ENCODE assay signal across 21 cellular contexts in the genomic region with DNA sequence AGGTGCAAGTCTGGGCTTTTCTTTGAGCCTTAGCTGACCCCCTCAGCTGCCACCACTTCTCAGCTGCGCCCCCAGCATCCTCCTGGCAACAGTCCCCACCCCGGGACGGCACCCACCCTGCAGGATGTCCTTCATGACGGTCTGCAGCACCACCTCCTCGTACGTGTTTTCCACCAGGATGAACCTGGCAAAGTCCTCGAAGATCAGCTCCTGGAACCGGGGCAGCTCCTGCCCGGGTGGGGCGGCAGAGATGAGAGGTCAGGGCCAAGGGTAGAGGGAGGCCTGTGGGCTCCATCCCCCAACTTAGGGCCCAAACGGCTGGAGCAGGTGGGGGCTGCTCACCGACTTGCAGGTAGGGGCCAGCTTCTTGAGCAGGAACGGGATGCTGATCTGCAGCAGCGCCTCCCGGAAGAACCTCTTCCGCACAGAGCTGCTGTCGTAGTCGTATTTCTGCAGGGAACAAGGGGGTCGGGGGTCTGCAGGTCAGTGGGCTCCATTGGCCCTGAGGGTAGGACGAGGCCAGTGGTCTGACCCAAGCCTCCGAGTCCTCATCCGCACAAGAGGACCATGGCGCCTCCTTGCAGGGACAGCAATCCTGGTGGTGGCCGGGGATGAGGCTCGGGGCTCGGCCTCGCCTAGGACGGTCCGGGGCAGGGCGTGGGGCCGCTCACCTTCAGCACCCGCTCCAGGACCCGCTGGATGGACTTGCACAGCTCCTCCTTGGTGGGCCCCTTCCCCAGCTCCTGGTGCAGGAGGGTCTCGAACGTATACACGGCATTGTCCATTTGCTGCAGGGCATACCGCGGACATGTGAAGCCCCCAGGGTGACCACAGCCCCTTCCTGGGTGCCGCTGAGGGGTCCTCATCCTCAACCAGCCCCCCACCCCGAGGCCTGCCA. TPM values are rescaled to one million over a fixed set of nuclear protein-coding genes. Genes with fewer than 3 reads are reported as not detected.
DNase-seq lines count a peak whose midpoint lies in the region; ATAC-seq, FAIRE-seq and TF ChIP-seq lines count a peak whose summit lies in the region.
"Had no signal": no experiment of that assay in that cellular context is flagged by ENCODE, and none has a peak within 500 bp of the region (broad histone marks: within the 10 kb centered on the region; RNA-seq: fewer than 3 reads in every experiment).

No MANE protein-coding gene starts in this region.

- no peaks in the 10 kb centered on the region for H3K9me3 Mint-ChIP-seq in natural killer cell treated with Interleukin-12 subunit alpha and Interleukin-12 subunit beta and Interleukin-15 and Interleukin-18, amount 100 ng/mL, for 72 hours
- H3K9me3 Mint-ChIP-seq in natural killer cell = no peaks in the 10 kb centered on the region
- H3K9me3 Mint-ChIP-seq: CD4-positive, CD25-positive, alpha-beta regulatory T cell had no signal

- no peaks in the 10 kb centered on the region for H3K9me1 ChIP-seq in K562 (ENCODE audit: control insufficient read depth, insufficient read depth, low read length)

- 90% methylated on average over 34 of the region's 40 CpGs for WGBS in K562 (ENCODE audit: insufficient coverage, low coverage, missing lambda C conversion rate)
- 90 to 94% methylated on average over 40 of the region's 40 CpGs for WGBS in sigmoid colon, 2 donors

- H3K4me1 ChIP-seq in K562 (replicated peaks in 1 of 2; ENCODE audit: control insufficient read depth in 2 of 2, insufficient read depth in 2 of 2, low read length in 2 of 2) (peaks cover 23 to 66% of the 10 kb centered on the region in 2 experiments), osteoblast (ENCODE audit: insufficient read depth, low read length) (no peaks in the 10 kb centered on the region), upper lobe of right lung (no peaks in the 10 kb centered on the region), sigmoid colon (peaks cover 0 to 36% (median 24%) of the 10 kb centered on the region in 4 donors)
- H3K4me1 ChIP-seq: BE2C had no signal

- no TSS peak for BruUV-seq in K562 (replicated peaks; lab: Mats Ljungman, UMichigan)

- H3K79me2 ChIP-seq in K562 (ENCODE audit: control insufficient read depth, insufficient read depth, low read length) (no peaks in the 10 kb centered on the region), osteoblast (ENCODE audit: insufficient read depth, low read length) (peaks cover 87% of the 10 kb centered on the region)

- TF ChIP-seq CTCF in natural killer cell (IDR thresholded peaks at IDR 0.05) = no peak
- no peak for TF ChIP-seq CTCF in K562 (IDR thresholded peaks at IDR 0.05 in 2 of 3, conservative IDR thresholded peaks at IDR 0.05 in 1 of 3; ENCODE audit: insufficient read depth in 2 of 3, low read depth in 1 of 3, low read length in 3 of 3)
- no peak for TF ChIP-seq CTCF in osteoblast (IDR thresholded peaks at IDR 0.05; ENCODE audit: extremely low read depth, low read depth, low read length)
- TF ChIP-seq CTCF in upper lobe of right lung (IDR thresholded peaks at IDR 0.05) = no peak
- TF ChIP-seq CTCF in sigmoid colon (IDR thresholded peaks at IDR 0.05) = no peak

- no peaks in the 10 kb centered on the region for H3K27me3 ChIP-seq in K562 (ENCODE audit: control insufficient read depth in 2 of 2, insufficient read depth in 2 of 2, low read length in 2 of 2)
- no peaks in the 10 kb centered on the region for H3K27me3 ChIP-seq in osteoblast (ENCODE audit: insufficient read depth, low read length)
- H3K27me3 ChIP-seq in upper lobe of right lung = no peaks in the 10 kb centered on the region
- no peaks in the 10 kb centered on the region for H3K27me3 ChIP-seq in sigmoid colon
- H3K27me3 ChIP-seq: BE2C, Peyer's patch had no signal

- POLR2A ChIA-PET in K562 (lab: Yijun Ruan, JAX) = interaction anchor here (0.6 to 0.9 kb wide), 3 partner anchors 9 to 76 kb away, joined by 3 read pairs; no protein-coding TSS in a partner anchor

- H3K4me3 ChIP-seq in K562 (no peak overlapping the region), osteoblast (ENCODE audit: insufficient read depth, low read length) (no peak overlapping the region), upper lobe of right lung (no peak overlapping the region), sigmoid colon (no peak overlapping the region)
- H3K4me3 ChIP-seq: A549, Peyer's patch had no signal

- H3K4me1 Mint-ChIP-seq in natural killer cell treated with Interleukin-12 subunit alpha and Interleukin-12 subunit beta and Interleukin-15 and Interleukin-18, amount 100 ng/mL, for 72 hours (ENCODE audit: low read depth in 2 of 2) = no peaks in the 10 kb centered on the region
- no peaks in the 10 kb centered on the region for H3K4me1 Mint-ChIP-seq in natural killer cell

- H4K20me1 ChIP-seq in K562 (replicated peaks; ENCODE audit: control insufficient read depth, insufficient read depth, low read length) (no peaks in the 10 kb centered on the region), osteoblast (ENCODE audit: insufficient read depth, low read length) (peaks cover 25% of the 10 kb centered on the region)

- CTCF ChIA-PET in K562 (lab: Yijun Ruan, JAX; ENCODE audit: low intra/inter-chr PET ratio) = no interaction called here

- no peak overlapping the region for H3K27ac Mint-ChIP-seq in natural killer cell treated with Interleukin-12 subunit alpha and Interleukin-12 subunit beta and Interleukin-15 and Interleukin-18, amount 100 ng/mL, for 72 hours
- H3K27ac Mint-ChIP-seq in natural killer cell = no peak overlapping the region
- H3K27ac Mint-ChIP-seq: CD4-positive, CD25-positive, alpha-beta regulatory T cell had no signal

- FAIRE-seq in K562 (lab: Jason Lieb, UNC) = no peak
- FAIRE-seq: A549 had no signal

- TF ChIP-seq RAD21 in K562 (CRISPR knock-in tag; conservative IDR thresholded peaks at IDR 0.05 in 1 of 2, IDR thresholded peaks at IDR 0.05 in 1 of 2) = no peak

- in situ Hi-C loops in K562 (cut with MboI) = no loop called here

- H2AFZ ChIP-seq in K562 (ENCODE audit: low read depth, low read length) (no peak overlapping the region), osteoblast (ENCODE audit: low read length) (no peak overlapping the region)

- H3K4me2 ChIP-seq in K562 (ENCODE audit: insufficient read depth, low read length) (peak overlapping the region; percentile 3; the same call in 1 of the 2 replicates), osteoblast (ENCODE audit: insufficient read depth, low read length) (no peak overlapping the region)
- H3K4me2 ChIP-seq: A549 had no signal

- no peak overlapping the region for H3K4me3 Mint-ChIP-seq in natural killer cell treated with Interleukin-12 subunit alpha and Interleukin-12 subunit beta and Interleukin-15 and Interleukin-18, amount 100 ng/mL, for 72 hours
- H3K4me3 Mint-ChIP-seq in natural killer cell = no peak overlapping the region
- H3K4me3 Mint-ChIP-seq: CD4-positive, CD25-positive, alpha-beta regulatory T cell had no signal

- H3K27ac ChIP-seq in K562 (ENCODE audit: extremely low read depth, low read depth, low read length) = no peak overlapping the region
- no peak overlapping the region for H3K27ac ChIP-seq in osteoblast (ENCODE audit: low read depth, low read length)
- no peak overlapping the region for H3K27ac ChIP-seq in upper lobe of right lung
- H3K27ac ChIP-seq in sigmoid colon = peak overlapping the region in 2 of 4 donors; percentile 67 to 72

- H3K27me3 Mint-ChIP-seq in natural killer cell treated with Interleukin-12 subunit alpha and Interleukin-12 subunit beta and Interleukin-15 and Interleukin-18, amount 100 ng/mL, for 72 hours = no peaks in the 10 kb centered on the region
- H3K27me3 Mint-ChIP-seq in natural killer cell (ENCODE audit: low read depth in 2 of 2) = no peaks in the 10 kb centered on the region
- H3K27me3 Mint-ChIP-seq: CD4-positive, CD25-positive, alpha-beta regulatory T cell had no signal

- TF ChIP-seq EP300 in K562 (IDR thresholded peaks at IDR 0.05; ENCODE audit: low read length) = no peak
- TF ChIP-seq EP300 in sigmoid colon (IDR thresholded peaks at IDR 0.05) = no peak

- no peak for TF ChIP-seq POLR2A in K562 (conservative IDR thresholded peaks at IDR 0.05)
- no peak for TF ChIP-seq POLR2A in sigmoid colon (IDR thresholded peaks at IDR 0.05)

- H3K36me3 Mint-ChIP-seq in natural killer cell treated with Interleukin-12 subunit alpha and Interleukin-12 subunit beta and Interleukin-15 and Interleukin-18, amount 100 ng/mL, for 72 hours = no peaks in the 10 kb centered on the region
- H3K36me3 Mint-ChIP-seq in natural killer cell = no peaks in the 10 kb centered on the region

- peaks cover 73% of the 10 kb centered on the region; the same call in 2 of the 3 replicates for H3K36me3 ChIP-seq in K562 (ENCODE audit: control insufficient read depth, insufficient read depth, low read length)
- H3K36me3 ChIP-seq in osteoblast (ENCODE audit: insufficient read depth, low read length) = peaks cover 92% of the 10 kb centered on the region
- peaks cover 93% of the 10 kb centered on the region for H3K36me3 ChIP-seq in upper lobe of right lung
- peaks cover 2 to 69% (median 42%) of the 10 kb centered on the region in 4 donors for H3K36me3 ChIP-seq in sigmoid colon
- H3K36me3 ChIP-seq: BE2C had no signal

- H3K9me3 ChIP-seq in K562 (replicated peaks; ENCODE audit: control insufficient read depth, insufficient read depth, low read depth, low read length) (no peaks in the 10 kb centered on the region), osteoblast (ENCODE audit: low read depth, low read length) (no peaks in the 10 kb centered on the region), upper lobe of right lung (no peaks in the 10 kb centered on the region), sigmoid colon (no peaks in the 10 kb centered on the region)
- H3K9me3 ChIP-seq: A549, BE2C, Peyer's patch had no signal

- DNase-seq in natural killer cell treated with Interleukin-12 subunit alpha and Interleukin-12 subunit beta and Interleukin-15 and Interleukin-18, amount 100 ng/mL, for 72 hours (ENCODE audit: low spot score) = peak; percentile 57
- DNase-seq in natural killer cell (no peak), K562 (ENCODE audit: extremely low read depth in 1 of 4, low spot score in 3 of 4) (no peak), osteoblast (ENCODE audit: insufficient read length, low spot score, missing footprints) (peak; percentile 52), upper lobe of right lung (peak; percentile 65), sigmoid colon (no peak)
- no peak for DNase-seq in NK-92 treated with Interleukin-12 subunit alpha and Interleukin-12 subunit beta, amount 100 ng/mL, for 24 hours (lab: John Stamatoyannopoulos, UW)
- DNase-seq: CD4-positive, CD25-positive, alpha-beta regulatory T cell; DMS79; H7; MV-4-11; NCI-H1105 treated with DMSO at 0.1 percent for 48 hours; NCI-H1694; NCI-H2081; NCI-H2171; NCI-H524 treated with DMSO at 0.1 percent for 48 hours; NCI-H82; Peyer's patch had no signal

- intact Hi-C loops in natural killer cell (cut with micrococcal nuclease) (loop anchor here (10.0 kb wide), 1 partner anchor 357 kb away; no protein-coding TSS in a partner anchor), K562 (cut with micrococcal nuclease) (loop anchor here (10.0 kb wide), 1 partner anchor 407 kb away; a partner anchor contains a TSS), upper lobe of right lung (cut with DNase I) (no loop called here), sigmoid colon (cut with DNase I) (loop anchor here (10.0 kb wide), 1 partner anchor 417 kb away; no protein-coding TSS in a partner anchor)

- ATAC-seq in natural killer cell treated with Interleukin-12 subunit alpha and Interleukin-12 subunit beta and Interleukin-15 and Interleukin-18, amount 100 ng/mL, for 72 hours = no peak
- no peak for ATAC-seq in natural killer cell
- ATAC-seq in K562 = no peak
- no peak for ATAC-seq in upper lobe of right lung
- no peak for ATAC-seq in GM21786 (IDR thresholded peaks at IDR 0.05; ENCODE audit: unreplicated experiment)
- ATAC-seq: A549 had no signal

- H3K9ac ChIP-seq in K562 (ENCODE audit: insufficient read depth in 1 of 2, low read depth in 2 of 2, low read length in 2 of 2) = peak overlapping the region in 1 of 2 experiments; percentile 72; a peak in 2 of 4 replicates

RNA-seq across cellular contexts. Expression of a gene that starts 56.7 kb away (rescaled TPM):
- 10 to 100 TPM; 17.5 to 34.4 TPM for total RNA-seq in natural killer cell treated with Interleukin-12 subunit alpha and Interleukin-12 subunit beta and Interleukin-15 and Interleukin-18, amount 100 ng/mL, for 72 hours
- total RNA-seq in natural killer cell = 10 to 100 TPM; 17.4 to 24.6 (median 20.7) TPM
- 55.1 and 93.1 TPM in 2 replicates for total RNA-seq in K562 (2011; cell fraction: chromatin; rRNA removed; ENCODE audit: low replicate concordance)
- total RNA-seq in K562 (2011; cell fraction: nucleolus; rRNA removed) = 44.6 and 44.7 TPM in 2 replicates
- 34.8 and 38.2 TPM in 2 replicates for total RNA-seq in K562 (2011; cell fraction: nucleoplasm; rRNA removed)
- total RNA-seq in K562 (2014; rRNA removed) = 9.0 and 9.9 TPM in 2 replicates
- 3.2 and 4.1 TPM in 2 replicates for total RNA-seq in K562 (2014; rRNA removed; fragmentation: Illumina TruSeq; extraction: Trizol)
- total RNA-seq in K562 (2015; rRNA removed; fragmentation: Illumina TruSeq; extraction: Trizol) = 4.6 and 5.5 TPM in 2 replicates
- total RNA-seq in K562 (2021) = 16.2 and 16.9 TPM in 2 replicates
- 4.7 and 6.1 TPM in 2 replicates for polyA plus RNA-seq in K562 (2011; rRNA removed)
- 3.1 and 6.4 TPM in 2 replicates for polyA plus RNA-seq in K562 (2011; cell fraction: cytosol; rRNA removed)
- polyA plus RNA-seq in K562 (2011; cell fraction: nucleus; rRNA removed) = 20.1 and 28.5 TPM in 2 replicates
- 6.8 and 13.7 TPM in 2 replicates for polyA plus RNA-seq in K562 (2012)
- polyA plus RNA-seq in K562 (2014; fragmentation: Illumina TruSeq; extraction: Trizol) = 6.2 and 7.4 TPM in 2 replicates
- polyA plus RNA-seq in K562 (2014; fragmentation: Nextera tagmentation; extraction: Ambion mirVana) = under 1 TPM; 0.07 to 0.32 TPM
- polyA plus RNA-seq in K562 (2014; rRNA removed) = 8.5 and 11.3 TPM in 2 replicates
- polyA minus RNA-seq in K562 (2011; rRNA and poly(A)+ RNA removed) = 8.0 and 9.1 TPM in 2 replicates
- 5.1 and 7.0 TPM in 2 replicates for polyA minus RNA-seq in K562 (2011; cell fraction: cytosol; rRNA and poly(A)+ RNA removed)
- polyA minus RNA-seq in K562 (2011; cell fraction: nucleus; rRNA and poly(A)+ RNA removed) = 14.7 and 16.1 TPM in 2 replicates
- total RNA-seq in osteoblast = 12.3 and 13.0 TPM in 2 replicates
- 18.8 TPM for total RNA-seq in upper lobe of right lung
- 10 to 100 TPM; 17.9 to 54.0 (median 30.2) TPM for total RNA-seq in sigmoid colon
- 10 to 100 TPM in 1 of 3 donors, 1 to 10 TPM in 2; 6.9 to 17.4 (median 7.2) TPM for polyA plus RNA-seq in sigmoid colon

RNA-seq across cellular contexts. Expression of a gene that starts 56.8 kb away (rescaled TPM):
- 1,000 to 10,000 TPM in 1 of 2 donors, 100 to 1,000 TPM in 1; 698 to 1,282 TPM for total RNA-seq in natural killer cell treated with Interleukin-12 subunit alpha and Interleukin-12 subunit beta and Interleukin-15 and Interleukin-18, amount 100 ng/mL, for 72 hours
- total RNA-seq in natural killer cell = 100 to 1,000 TPM; 561 to 770 (median 724) TPM
- 400 and 555 TPM in 2 replicates for total RNA-seq in K562 (2011; cell fraction: chromatin; rRNA removed; ENCODE audit: low replicate concordance)
- 648 and 678 TPM in 2 replicates for total RNA-seq in K562 (2011; cell fraction: nucleolus; rRNA removed)
- 701 and 1,157 TPM in 2 replicates for total RNA-seq in K562 (2011; cell fraction: nucleoplasm; rRNA removed)
- 1,796 and 1,973 TPM in 2 replicates for total RNA-seq in K562 (2014; rRNA removed)
- total RNA-seq in K562 (2014; rRNA removed; fragmentation: Illumina TruSeq; extraction: Trizol) = 2,499 and 2,531 TPM in 2 replicates
- total RNA-seq in K562 (2015; rRNA removed; fragmentation: Illumina TruSeq; extraction: Trizol) = 3,220 and 3,261 TPM in 2 replicates
- total RNA-seq in K562 (2021) = 1,614 and 1,743 TPM in 2 replicates
- 2,587 and 3,088 TPM in 2 replicates for polyA plus RNA-seq in K562 (2011; rRNA removed)
- 2,689 and 4,292 TPM in 2 replicates for polyA plus RNA-seq in K562 (2011; cell fraction: cytosol; rRNA removed)
- polyA plus RNA-seq in K562 (2011; cell fraction: nucleus; rRNA removed) = 951 and 1,340 TPM in 2 replicates
- 1,770 and 3,341 TPM in 2 replicates for polyA plus RNA-seq in K562 (2012)
- 4,080 and 4,558 TPM in 2 replicates for polyA plus RNA-seq in K562 (2014; fragmentation: Illumina TruSeq; extraction: Trizol)
- 1,000 to 10,000 TPM; 2,219 to 2,376 TPM for polyA plus RNA-seq in K562 (2014; fragmentation: Nextera tagmentation; extraction: Ambion mirVana)
- polyA plus RNA-seq in K562 (2014; rRNA removed) = 2,953 and 3,005 TPM in 2 replicates
- 933 and 1,147 TPM in 2 replicates for polyA minus RNA-seq in K562 (2011; rRNA and poly(A)+ RNA removed)
- polyA minus RNA-seq in K562 (2011; cell fraction: cytosol; rRNA and poly(A)+ RNA removed) = 732 and 781 TPM in 2 replicates
- 303 and 594 TPM in 2 replicates for polyA minus RNA-seq in K562 (2011; cell fraction: nucleus; rRNA and poly(A)+ RNA removed)
- 1,103 and 1,259 TPM in 2 replicates for total RNA-seq in osteoblast
- total RNA-seq in upper lobe of right lung = 1,020 TPM
- total RNA-seq in sigmoid colon = 1,000 to 10,000 TPM; 2,502 to 5,061 (median 3,494) TPM
- polyA plus RNA-seq in sigmoid colon = 1,000 to 10,000 TPM; 2,492 to 4,552 (median 2,965) TPM

Comparison
In these comparisons a context has a peak if more than half of its experiments do, and no peak if none do; other contexts are left out.
1. DNase-seq: peak in natural killer cell treated with Interleukin-12 subunit alpha and Interleukin-12 subunit beta and Interleukin-15 and Interleukin-18, amount 100 ng/mL, for 72 hours (single experiment), osteoblast (single experiment) and upper lobe of right lung (single experiment); none in natural killer cell (single experiment), K562 (0 of 4), sigmoid colon (single experiment) and NK-92 treated with Interleukin-12 subunit alpha and Interleukin-12 subunit beta, amount 100 ng/mL, for 24 hours (single experiment).